In genomic region chr12:120428597-120429206, GRCh38 we compare ENCODE assay signal across 21 cellular contexts. TPM values are rescaled to one million over a fixed set of nuclear protein-coding genes. Genes with fewer than 3 reads are reported as not detected.
A peak's percentile ranks its signal among the peaks of the same experiment; 100 is the strongest.
DNase-seq lines count a peak whose midpoint lies in the region; ATAC-seq, FAIRE-seq and TF ChIP-seq lines count a peak whose summit lies in the region.
"Had no signal": no experiment of that assay in that cellular context is flagged by ENCODE, and none has a peak within 500 bp of the region (broad histone marks: within the 10 kb centered on the region; RNA-seq: fewer than 3 reads in every experiment).

No MANE protein-coding gene starts in this region.

- no CpG with 5 or more reads among the region's 8 CpGs for WGBS in H9 (ENCODE audit: extremely low coverage, insufficient read length, low lambda C conversion rate)
- WGBS in small intestine, 3 donors, result 38 to 57% (median 47%) methylated on average over 8 of the region's 8 CpGs

- no peaks in the 10 kb centered on the region; the same call in 1 of the 2 replicates for H3K4me1 ChIP-seq in H9 (ENCODE audit: insufficient read depth, low read length)
- no peaks in the 10 kb centered on the region for H3K4me1 ChIP-seq in astrocyte (ENCODE audit: insufficient read depth, low read length)
- no peaks in the 10 kb centered on the region for H3K4me1 ChIP-seq in small intestine (ENCODE audit: control insufficient read depth in 2 of 2, insufficient read depth in 1 of 2, low read depth in 1 of 2, low read length in 1 of 2)
- H3K4me1 ChIP-seq: Caco-2 had no signal

- no peak overlapping the region for H3T11ph ChIP-seq in H9 (ENCODE audit: low read length)

- peaks cover under 1% of the 10 kb centered on the region; the same call in 1 of the 2 replicates for H3K27me3 Mint-ChIP-seq in H9 (ENCODE audit: low read depth)
- H3K27me3 Mint-ChIP-seq in astrocyte (ENCODE audit: low read depth, unreplicated experiment), result no peaks in the 10 kb centered on the region

- H4K20me1 ChIP-seq in H9 (ENCODE audit: control insufficient read depth, insufficient read depth, insufficient read length), result no peaks in the 10 kb centered on the region
- no peaks in the 10 kb centered on the region for H4K20me1 ChIP-seq in astrocyte (ENCODE audit: insufficient read depth, low read length)
- H4K20me1 ChIP-seq: BLaER1 had no signal

- no peak overlapping the region for H2BK20ac ChIP-seq in H9 (ENCODE audit: low read depth, low read length, poor library complexity, severe bottlenecking)

- no peak overlapping the region for H2AFZ ChIP-seq in H9 (ENCODE audit: low read length)
- H2AFZ ChIP-seq in astrocyte (ENCODE audit: low read depth, low read length), result peak overlapping the region; percentile 26

- H3K4me1 Mint-ChIP-seq in H9, result peaks cover 15 to 17% of the 10 kb centered on the region in 2 experiments
- no peaks in the 10 kb centered on the region for H3K4me1 Mint-ChIP-seq in astrocyte (ENCODE audit: low read depth, unreplicated experiment)

- no peak overlapping the region for H3K27ac ChIP-seq in H9 (ENCODE audit: insufficient read length, low read depth, low read length)
- no peak overlapping the region for H3K27ac ChIP-seq in astrocyte (ENCODE audit: low read depth, low read length)
- no peak overlapping the region for H3K27ac ChIP-seq in small intestine (ENCODE audit: low read depth in 1 of 2, low read length in 1 of 2)
- H3K27ac ChIP-seq: BLaER1 had no signal

- no peaks in the 10 kb centered on the region for H3K79me2 ChIP-seq in H9 (ENCODE audit: insufficient read depth, low read length)
- H3K79me2 ChIP-seq in astrocyte (ENCODE audit: insufficient read depth, low read length), result no peaks in the 10 kb centered on the region

- no peaks in the 10 kb centered on the region for H3K9me3 ChIP-seq in H9 (ENCODE audit: control insufficient read depth, low read depth, low read length)
- no peaks in the 10 kb centered on the region for H3K9me3 ChIP-seq in astrocyte (ENCODE audit: insufficient read depth, low read depth, low read length)
- H3K9me3 ChIP-seq in small intestine (ENCODE audit: control insufficient read depth, low read depth), result no peaks in the 10 kb centered on the region
- H3K9me3 ChIP-seq: BLaER1, Caco-2 had no signal

- H3K27ac Mint-ChIP-seq in H9 (peak overlapping the region in 2 of 3 experiments; percentile 17 to 82; a peak in 1 of 7 replicates), astrocyte (ENCODE audit: unreplicated experiment) (no peak overlapping the region)

- H3K18ac ChIP-seq in H9 (ENCODE audit: insufficient read length, low read depth, low read length), result no peak overlapping the region

- peak overlapping the region in 1 of 2 experiments; percentile 55; a peak in 1 of 5 replicates for H3K4me3 Mint-ChIP-seq in H9
- H3K4me3 Mint-ChIP-seq in astrocyte (ENCODE audit: unreplicated experiment), result no peak overlapping the region
- H3K4me3 Mint-ChIP-seq: CD8-positive, alpha-beta memory T cell had no signal

- H3K27me3 ChIP-seq in H9 (ENCODE audit: insufficient read depth, low read length), result no peaks in the 10 kb centered on the region
- H3K27me3 ChIP-seq in astrocyte (ENCODE audit: insufficient read depth, low read length), result no peaks in the 10 kb centered on the region
- peaks cover 0 to 3% of the 10 kb centered on the region in 2 donors for H3K27me3 ChIP-seq in small intestine (ENCODE audit: control insufficient read depth in 2 of 2, insufficient read depth in 2 of 2, low read length in 2 of 2)
- H3K27me3 ChIP-seq: BLaER1 had no signal

- FAIRE-seq in astrocyte (lab: Jason Lieb, UNC) (no peak), small intestine (lab: Jason Lieb, UNC) (no peak)
- FAIRE-seq: GM12892, GM19239, H1, HepG2, HTR-8/SVneo had no signal

- H3K23ac ChIP-seq in H9 (ENCODE audit: insufficient read length, low read depth, low read length), result no peak overlapping the region

- H3K4me2 ChIP-seq in H9 (ENCODE audit: insufficient read depth, insufficient read length, low read length) (no peak overlapping the region), astrocyte (ENCODE audit: low read length) (no peak overlapping the region)
- H3K4me2 ChIP-seq: BLaER1 had no signal

- no peak overlapping the region for H4K8ac ChIP-seq in H9 (replicated peaks; ENCODE audit: insufficient read length, low read depth, low read length)

- H3K56ac ChIP-seq in H9 (ENCODE audit: insufficient read length, low read depth, low read length), result no peak overlapping the region

- H3K36me3 ChIP-seq in astrocyte (ENCODE audit: insufficient read depth, low read length) (no peaks in the 10 kb centered on the region), small intestine (ENCODE audit: control insufficient read depth in 2 of 2, insufficient read depth in 2 of 2, low read length in 2 of 2) (no peaks in the 10 kb centered on the region)
- H3K36me3 ChIP-seq: BLaER1 had no signal

- no peak overlapping the region for H3K4me3 ChIP-seq in astrocyte (ENCODE audit: insufficient read depth, low read depth, low read length)
- no peak overlapping the region for H3K4me3 ChIP-seq in small intestine (ENCODE audit: low read depth in 1 of 2, low read length in 2 of 2)
- H3K4me3 ChIP-seq: BLaER1 had no signal

- no peak overlapping the region for H2BK12ac ChIP-seq in H9 (ENCODE audit: insufficient read length, low read depth, low read length)

- ATAC-seq in HG03442 (IDR thresholded peaks at IDR 0.05; ENCODE audit: unreplicated experiment), result no peak
- ATAC-seq: HepG2 had no signal

- no peak overlapping the region for H2BK120ac ChIP-seq in H9 (ENCODE audit: low read depth, low read length, poor library complexity, severe bottlenecking)

- no peak overlapping the region for H3K4ac ChIP-seq in H9 (ENCODE audit: low read depth, low read length)

- H2BK5ac ChIP-seq in H9 (ENCODE audit: insufficient read length, low read length), result no peak overlapping the region

- H3K79me1 ChIP-seq in H9 (ENCODE audit: insufficient read depth, low read depth, low read length, poor library complexity, severe bottlenecking), result no peaks in the 10 kb centered on the region

- H3K9ac ChIP-seq in H9 (ENCODE audit: extremely low read depth, insufficient read length, low read length) (no peak overlapping the region), astrocyte (ENCODE audit: low read length) (no peak overlapping the region)
- H3K9ac ChIP-seq: BLaER1 had no signal

- H3K36me3 Mint-ChIP-seq in H9 (ENCODE audit: insufficient read depth in 1 of 3, low read depth in 3 of 3) (no peaks in the 10 kb centered on the region), astrocyte (ENCODE audit: low read depth, unreplicated experiment) (no peaks in the 10 kb centered on the region)
- H3K36me3 Mint-ChIP-seq: CD8-positive, alpha-beta memory T cell had no signal

- H3K14ac ChIP-seq in H9 (ENCODE audit: insufficient read depth, low read length), result no peak overlapping the region

- DNase-seq in H9, result no peak
- no peak for DNase-seq in astrocyte (ENCODE audit: low read depth)
- DNase-seq in left kidney (ENCODE audit: low read depth, low spot score), result peak; percentile 24
- DNase-seq in small intestine, result peak; percentile 54
- DNase-seq in mucosa of gallbladder (ENCODE audit: low spot score), result no peak
- no peak for DNase-seq in NCI-H2029 treated with DMSO at 0.1 percent for 48 hours (lab: John Stamatoyannopoulos, UW)
- no peak for DNase-seq in activated gamma-delta T cell (lab: John Stamatoyannopoulos, UW)
- DNase-seq: 8988T; AML-193; Caco-2; CD8-positive, alpha-beta memory T cell; DND-41; GDM1; HCEC 1CT had no signal

- H3K9me3 Mint-ChIP-seq in H9 (no peaks in the 10 kb centered on the region), astrocyte (ENCODE audit: unreplicated experiment) (peaks cover 2% of the 10 kb centered on the region)
- H3K9me3 Mint-ChIP-seq: CD8-positive, alpha-beta memory T cell had no signal

- no peaks in the 10 kb centered on the region for H3K23me2 ChIP-seq in H9 (ENCODE audit: insufficient read length, low read depth, low read length, poor library complexity, severe bottlenecking)

- H4K91ac ChIP-seq in H9 (ENCODE audit: insufficient read length, low read depth, low read length), result no peak overlapping the region

- TF ChIP-seq CTCF in H9 (conservative IDR thresholded peaks at IDR 0.05), result no peak
- TF ChIP-seq CTCF in astrocyte (IDR thresholded peaks at IDR 0.05; ENCODE audit: insufficient read depth, low read depth, low read length), result no peak

- H2AK5ac ChIP-seq in H9 (ENCODE audit: insufficient read length, low read length), result no peak overlapping the region

- H4K5ac ChIP-seq in H9 (ENCODE audit: insufficient read length, low read depth, low read length), result no peak overlapping the region

- H2BK15ac ChIP-seq in H9 (ENCODE audit: low read depth, low read length), result no peak overlapping the region

RNA-seq across cellular contexts. Expression of gene COX6A1, which starts 9.2 kb away (rescaled TPM):
- total RNA-seq in H9 (2021) (415 and 425 TPM in 2 replicates), astrocyte (388 and 394 TPM in 2 replicates), mucosa of gallbladder (375 TPM)
- 1,000 to 10,000 TPM; 1,220 to 1,784 (median 1,572) TPM for polyA plus RNA-seq in small intestine

RNA-seq across cellular contexts. Expression of gene TRIAP1, which starts 17.5 kb away (rescaled TPM):
- total RNA-seq in H9 (2021) (70.4 and 77.9 TPM in 2 replicates), astrocyte (43.6 and 54.0 TPM in 2 replicates), mucosa of gallbladder (16.1 TPM)
- polyA plus RNA-seq in small intestine, result 10 to 100 TPM; 29.5 to 36.6 (median 35.3) TPM

RNA-seq across cellular contexts. Expression of gene GATC, which starts 17.5 kb away (rescaled TPM):
- 25.9 and 38.5 TPM in 2 replicates for total RNA-seq in H9 (2021)
- 17.8 and 28.8 TPM in 2 replicates for total RNA-seq in astrocyte
- polyA plus RNA-seq in small intestine, result 10 to 100 TPM; 13.8 to 20.1 (median 16.3) TPM
- total RNA-seq in mucosa of gallbladder, result 30.2 TPM

RNA-seq across cellular contexts. Expression of gene SRSF9, which starts 40.8 kb away (rescaled TPM):
- total RNA-seq in H9 (2021) (302 and 306 TPM in 2 replicates), astrocyte (216 and 223 TPM in 2 replicates), mucosa of gallbladder (134 TPM)
- 100 to 1,000 TPM in 2 of 3 donors, 10 to 100 TPM in 1; 96.6 to 136 (median 109) TPM for polyA plus RNA-seq in small intestine

RNA-seq across cellular contexts. Expression of gene MSI1, which starts 59.7 kb away (rescaled TPM):
- 91.5 and 93.2 TPM in 2 replicates for total RNA-seq in H9 (2021)
- 16.0 and 16.4 TPM in 2 replicates for total RNA-seq in astrocyte
- polyA plus RNA-seq in small intestine, result 10 to 100 TPM in 1 of 3 donors, under 1 TPM in 2; 0.54 to 10.8 (median 0.67) TPM
- 2.6 TPM for total RNA-seq in mucosa of gallbladder
- polyA plus RNA-seq: CD8-positive, alpha-beta memory T cell had no signal

Comparison
In these comparisons a context has a peak if more than half of its experiments do, and no peak if none do; other contexts are left out.
1. DNase-seq: peak in left kidney (single experiment) and small intestine (single experiment); none in H9 (single experiment), astrocyte (single experiment), mucosa of gallbladder (single experiment), NCI-H2029 treated with DMSO at 0.1 percent for 48 hours (single experiment) and activated gamma-delta T cell (single experiment).